ENCODE assay signal across 1 cellular context in the genomic region with DNA sequence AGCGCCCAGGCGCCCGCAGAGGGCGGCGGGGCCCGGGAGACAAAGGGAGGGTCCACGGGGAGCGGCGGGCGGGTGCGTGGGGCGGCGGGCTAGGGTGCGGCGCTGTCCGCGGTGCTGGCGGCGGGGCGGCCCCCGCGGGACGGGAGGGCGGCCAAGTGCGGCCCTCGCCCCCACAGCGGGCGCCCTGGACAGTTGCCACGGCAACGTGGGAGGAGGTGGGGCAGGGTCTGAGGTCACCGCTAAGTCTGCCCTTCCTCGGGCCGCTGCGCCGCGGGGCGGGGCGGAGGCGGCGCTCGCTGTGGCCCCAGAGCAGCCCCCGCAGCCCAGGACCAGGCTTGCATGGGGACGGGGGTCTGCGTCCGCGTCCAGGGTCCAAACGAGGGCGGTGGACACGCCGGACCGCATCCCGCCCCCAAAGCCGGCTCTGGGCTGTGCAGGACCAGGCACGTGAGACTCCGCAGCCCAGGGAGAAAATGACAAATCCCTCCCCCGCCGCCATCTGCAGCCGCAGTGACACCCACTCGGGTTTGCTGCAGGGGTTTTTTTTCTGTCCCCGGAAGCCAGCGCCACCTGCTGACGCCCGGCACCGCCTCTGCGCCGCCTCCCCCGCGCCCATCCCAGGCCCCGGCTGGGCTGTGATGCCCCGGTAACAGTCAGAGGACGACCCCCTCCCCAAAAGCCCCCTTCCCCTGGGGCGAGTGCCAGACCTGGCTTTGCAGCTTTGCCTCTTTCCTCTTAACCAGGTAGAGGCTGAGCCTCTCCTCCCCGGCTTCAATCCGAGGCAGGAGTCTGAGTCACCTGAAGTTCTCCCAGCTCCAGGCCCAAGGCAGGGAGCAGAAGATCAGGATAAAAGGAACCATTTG.
TF ChIP-seq lines count a peak whose summit lies in the region.

No MANE protein-coding gene starts in this region.

TF ChIP-seq in K562, 482 proteins besides CTCF, POLR2A, EP300 and RAD21 (continued from another document):
- TF ChIP-seq, protein P1, sequence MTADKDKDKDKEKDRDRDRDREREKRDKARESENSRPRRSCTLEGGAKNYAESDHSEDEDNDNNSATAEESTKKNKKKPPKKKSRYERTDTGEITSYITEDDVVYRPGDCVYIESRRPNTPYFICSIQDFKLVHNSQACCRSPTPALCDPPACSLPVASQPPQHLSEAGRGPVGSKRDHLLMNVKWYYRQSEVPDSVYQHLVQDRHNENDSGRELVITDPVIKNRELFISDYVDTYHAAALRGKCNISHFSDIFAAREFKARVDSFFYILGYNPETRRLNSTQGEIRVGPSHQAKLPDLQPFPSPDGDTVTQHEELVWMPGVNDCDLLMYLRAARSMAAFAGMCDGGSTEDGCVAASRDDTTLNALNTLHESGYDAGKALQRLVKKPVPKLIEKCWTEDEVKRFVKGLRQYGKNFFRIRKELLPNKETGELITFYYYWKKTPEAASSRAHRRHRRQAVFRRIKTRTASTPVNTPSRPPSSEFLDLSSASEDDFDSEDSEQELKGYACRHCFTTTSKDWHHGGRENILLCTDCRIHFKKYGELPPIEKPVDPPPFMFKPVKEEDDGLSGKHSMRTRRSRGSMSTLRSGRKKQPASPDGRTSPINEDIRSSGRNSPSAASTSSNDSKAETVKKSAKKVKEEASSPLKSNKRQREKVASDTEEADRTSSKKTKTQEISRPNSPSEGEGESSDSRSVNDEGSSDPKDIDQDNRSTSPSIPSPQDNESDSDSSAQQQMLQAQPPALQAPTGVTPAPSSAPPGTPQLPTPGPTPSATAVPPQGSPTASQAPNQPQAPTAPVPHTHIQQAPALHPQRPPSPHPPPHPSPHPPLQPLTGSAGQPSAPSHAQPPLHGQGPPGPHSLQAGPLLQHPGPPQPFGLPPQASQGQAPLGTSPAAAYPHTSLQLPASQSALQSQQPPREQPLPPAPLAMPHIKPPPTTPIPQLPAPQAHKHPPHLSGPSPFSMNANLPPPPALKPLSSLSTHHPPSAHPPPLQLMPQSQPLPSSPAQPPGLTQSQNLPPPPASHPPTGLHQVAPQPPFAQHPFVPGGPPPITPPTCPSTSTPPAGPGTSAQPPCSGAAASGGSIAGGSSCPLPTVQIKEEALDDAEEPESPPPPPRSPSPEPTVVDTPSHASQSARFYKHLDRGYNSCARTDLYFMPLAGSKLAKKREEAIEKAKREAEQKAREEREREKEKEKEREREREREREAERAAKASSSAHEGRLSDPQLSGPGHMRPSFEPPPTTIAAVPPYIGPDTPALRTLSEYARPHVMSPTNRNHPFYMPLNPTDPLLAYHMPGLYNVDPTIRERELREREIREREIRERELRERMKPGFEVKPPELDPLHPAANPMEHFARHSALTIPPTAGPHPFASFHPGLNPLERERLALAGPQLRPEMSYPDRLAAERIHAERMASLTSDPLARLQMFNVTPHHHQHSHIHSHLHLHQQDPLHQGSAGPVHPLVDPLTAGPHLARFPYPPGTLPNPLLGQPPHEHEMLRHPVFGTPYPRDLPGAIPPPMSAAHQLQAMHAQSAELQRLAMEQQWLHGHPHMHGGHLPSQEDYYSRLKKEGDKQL (CRISPR knock-in tag; IDR thresholded peaks at IDR 0.05; ENCODE audit: borderline replicate concordance): no peak
- TF ChIP-seq, protein P2, sequence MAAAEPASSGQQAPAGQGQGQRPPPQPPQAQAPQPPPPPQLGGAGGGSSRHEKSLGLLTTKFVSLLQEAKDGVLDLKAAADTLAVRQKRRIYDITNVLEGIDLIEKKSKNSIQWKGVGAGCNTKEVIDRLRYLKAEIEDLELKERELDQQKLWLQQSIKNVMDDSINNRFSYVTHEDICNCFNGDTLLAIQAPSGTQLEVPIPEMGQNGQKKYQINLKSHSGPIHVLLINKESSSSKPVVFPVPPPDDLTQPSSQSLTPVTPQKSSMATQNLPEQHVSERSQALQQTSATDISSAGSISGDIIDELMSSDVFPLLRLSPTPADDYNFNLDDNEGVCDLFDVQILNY (CRISPR knock-in tag; IDR thresholded peaks at IDR 0.05): no peak
- peak; percentile 35; the same call in 1 of the 2 replicates for TF ChIP-seq SAFB (IDR thresholded peaks at IDR 0.05; ENCODE audit: borderline replicate concordance, low read depth, low read length)
- no peak for TF ChIP-seq ZSCAN29 (IDR thresholded peaks at IDR 0.05)
- TF ChIP-seq YBX1 (IDR thresholded peaks at IDR 0.05): no peak
- TF ChIP-seq, protein P3, sequence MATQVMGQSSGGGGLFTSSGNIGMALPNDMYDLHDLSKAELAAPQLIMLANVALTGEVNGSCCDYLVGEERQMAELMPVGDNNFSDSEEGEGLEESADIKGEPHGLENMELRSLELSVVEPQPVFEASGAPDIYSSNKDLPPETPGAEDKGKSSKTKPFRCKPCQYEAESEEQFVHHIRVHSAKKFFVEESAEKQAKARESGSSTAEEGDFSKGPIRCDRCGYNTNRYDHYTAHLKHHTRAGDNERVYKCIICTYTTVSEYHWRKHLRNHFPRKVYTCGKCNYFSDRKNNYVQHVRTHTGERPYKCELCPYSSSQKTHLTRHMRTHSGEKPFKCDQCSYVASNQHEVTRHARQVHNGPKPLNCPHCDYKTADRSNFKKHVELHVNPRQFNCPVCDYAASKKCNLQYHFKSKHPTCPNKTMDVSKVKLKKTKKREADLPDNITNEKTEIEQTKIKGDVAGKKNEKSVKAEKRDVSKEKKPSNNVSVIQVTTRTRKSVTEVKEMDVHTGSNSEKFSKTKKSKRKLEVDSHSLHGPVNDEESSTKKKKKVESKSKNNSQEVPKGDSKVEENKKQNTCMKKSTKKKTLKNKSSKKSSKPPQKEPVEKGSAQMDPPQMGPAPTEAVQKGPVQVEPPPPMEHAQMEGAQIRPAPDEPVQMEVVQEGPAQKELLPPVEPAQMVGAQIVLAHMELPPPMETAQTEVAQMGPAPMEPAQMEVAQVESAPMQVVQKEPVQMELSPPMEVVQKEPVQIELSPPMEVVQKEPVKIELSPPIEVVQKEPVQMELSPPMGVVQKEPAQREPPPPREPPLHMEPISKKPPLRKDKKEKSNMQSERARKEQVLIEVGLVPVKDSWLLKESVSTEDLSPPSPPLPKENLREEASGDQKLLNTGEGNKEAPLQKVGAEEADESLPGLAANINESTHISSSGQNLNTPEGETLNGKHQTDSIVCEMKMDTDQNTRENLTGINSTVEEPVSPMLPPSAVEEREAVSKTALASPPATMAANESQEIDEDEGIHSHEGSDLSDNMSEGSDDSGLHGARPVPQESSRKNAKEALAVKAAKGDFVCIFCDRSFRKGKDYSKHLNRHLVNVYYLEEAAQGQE (CRISPR knock-in tag; IDR thresholded peaks at IDR 0.05; ENCODE audit: low read depth): peak; percentile 60; the same call in 1 of the 2 replicates
- no peak for TF ChIP-seq STAT5B (CRISPR knock-in tag; IDR thresholded peaks at IDR 0.05)
- TF ChIP-seq TEAD4 (IDR thresholded peaks at IDR 0.05; ENCODE audit: low read length): no peak
- TF ChIP-seq TEAD4 (CRISPR knock-in tag; IDR thresholded peaks at IDR 0.05; ENCODE audit: borderline replicate concordance): no peak
- no peak for TF ChIP-seq JUN (IDR thresholded peaks at IDR 0.05; ENCODE audit: borderline replicate concordance, low read depth, low read length)
- no peak for TF ChIP-seq JUN (CRISPR knock-in tag; IDR thresholded peaks at IDR 0.05; ENCODE audit: borderline replicate concordance)
- peak; percentile 18; the same call in 1 of the 2 replicates for TF ChIP-seq RFX1 (IDR thresholded peaks at IDR 0.05)
- peak; percentile 90 for TF ChIP-seq ETV5 (CRISPR knock-in tag; IDR thresholded peaks at IDR 0.05; ENCODE audit: low read depth)
- TF ChIP-seq CREM (IDR thresholded peaks at IDR 0.05; ENCODE audit: low read depth): peak; percentile 17; the same call in 1 of the 2 replicates
- no peak for TF ChIP-seq NR4A1 (CRISPR knock-in tag; IDR thresholded peaks at IDR 0.05)
- TF ChIP-seq NR4A1 (tag; IDR thresholded peaks at IDR 0.05): no peak
- TF ChIP-seq ATF1 (CRISPR knock-in tag; IDR thresholded peaks at IDR 0.05): no peak
- 0 out of 2 replicates have a peak, but pooled peaks have one; percentile 8 for TF ChIP-seq ATF1 (tag; IDR thresholded peaks at IDR 0.05)
- peak in 1 of 3 experiments; percentile 51 for TF ChIP-seq YY1 (IDR thresholded peaks at IDR 0.05; ENCODE audit: borderline replicate concordance in 1 of 3, control insufficient read depth in 1 of 3, extremely low read depth in 1 of 3, insufficient read depth in 3 of 3, insufficient read length in 1 of 3, insufficient replicate concordance in 2 of 3, low read depth in 1 of 3, low read length in 2 of 3)
- TF ChIP-seq KDM4B (IDR thresholded peaks at IDR 0.05; ENCODE audit: borderline replicate concordance in 2 of 2, low read depth in 1 of 2): no peak
- TF ChIP-seq SP1 (CRISPR knock-in tag; IDR thresholded peaks at IDR 0.05): no peak
- TF ChIP-seq, protein P4, sequence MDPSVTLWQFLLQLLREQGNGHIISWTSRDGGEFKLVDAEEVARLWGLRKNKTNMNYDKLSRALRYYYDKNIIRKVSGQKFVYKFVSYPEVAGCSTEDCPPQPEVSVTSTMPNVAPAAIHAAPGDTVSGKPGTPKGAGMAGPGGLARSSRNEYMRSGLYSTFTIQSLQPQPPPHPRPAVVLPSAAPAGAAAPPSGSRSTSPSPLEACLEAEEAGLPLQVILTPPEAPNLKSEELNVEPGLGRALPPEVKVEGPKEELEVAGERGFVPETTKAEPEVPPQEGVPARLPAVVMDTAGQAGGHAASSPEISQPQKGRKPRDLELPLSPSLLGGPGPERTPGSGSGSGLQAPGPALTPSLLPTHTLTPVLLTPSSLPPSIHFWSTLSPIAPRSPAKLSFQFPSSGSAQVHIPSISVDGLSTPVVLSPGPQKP (CRISPR knock-in tag; IDR thresholded peaks at IDR 0.05): no peak
- TF ChIP-seq EGR1 (conservative IDR thresholded peaks at IDR 0.05): peak; percentile 83
